8 cellular contexts compared by ENCODE assay signal in the genomic region with DNA sequence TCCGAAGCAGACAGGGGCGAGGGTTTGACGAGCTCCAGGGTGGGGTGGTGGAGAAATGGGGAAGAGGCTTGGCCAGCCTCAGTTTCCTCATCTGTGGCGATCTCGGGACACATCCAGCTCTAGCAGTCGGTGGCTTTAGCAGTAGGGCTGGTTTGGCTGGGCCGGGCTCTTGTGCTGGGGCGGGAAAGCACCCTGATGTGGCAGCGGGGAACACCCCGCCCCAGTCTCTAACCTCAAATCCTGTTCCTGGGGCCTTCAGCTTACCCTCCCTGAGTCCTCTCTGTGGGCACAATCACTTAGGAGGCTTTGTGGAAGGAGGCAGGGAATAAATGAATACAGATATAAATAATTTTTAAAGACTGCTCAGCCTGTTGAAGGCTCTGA. TPM values are rescaled to one million over a fixed set of nuclear protein-coding genes. Genes with fewer than 3 reads are reported as not detected.
DNase-seq lines count a peak whose midpoint lies in the region; ATAC-seq and TF ChIP-seq lines count a peak whose summit lies in the region.

No MANE protein-coding gene starts in this region.

- H3K9me3 ChIP-seq in CD4-positive, alpha-beta memory T cell (ENCODE audit: control insufficient read depth in 1 of 2, low read length in 2 of 2) = no peaks in the 10 kb centered on the region
- H3K9me3 ChIP-seq in neural cell (ENCODE audit: low read length) = no peaks in the 10 kb centered on the region

- TF ChIP-seq EP300 in neural cell (conservative IDR thresholded peaks at IDR 0.05; ENCODE audit: poor library complexity, severe bottlenecking) = no peak

- no peak for TF ChIP-seq RAD21 in neural cell (conservative IDR thresholded peaks at IDR 0.05)

- peak overlapping the region; percentile 95 to 96 for H3K4me3 ChIP-seq in CD4-positive, alpha-beta memory T cell (ENCODE audit: low read length in 2 of 2)
- peak overlapping the region; percentile 84 for H3K4me3 ChIP-seq in epithelial cell of proximal tubule (ENCODE audit: low read depth, low read length)
- H3K4me3 ChIP-seq in neural cell (ENCODE audit: low read length) = peak overlapping the region; percentile 99

- peak; percentile 74 to 89 (median 79) for DNase-seq in CD4-positive, alpha-beta memory T cell
- peak; percentile 32 for DNase-seq in LHCN-M2 (ENCODE audit: low read depth)
- DNase-seq in activated CD8-positive, alpha-beta memory T cell treated with anti-CD3 and anti-CD28 coated beads, Interleukin-2, amount 10 ng/mL, durations not matched to agents 7 days and 5 days = peak; percentile 83
- no peak for DNase-seq in epithelial cell of proximal tubule (ENCODE audit: low read depth)
- DNase-seq in substantia nigra (lab: John Stamatoyannopoulos, UW) = peak in 10 of 49 donors; percentile 13 to 42 (median 22)
- DNase-seq in NCI-H226 = no peak

- peak; percentile 28 for ATAC-seq in GM21515 (IDR thresholded peaks at IDR 0.05; ENCODE audit: unreplicated experiment)
- peak; percentile 54 for ATAC-seq in activated CD8-positive, alpha-beta memory T cell treated with anti-CD3 and anti-CD28 coated beads, Interleukin-2, amount 10 ng/mL, durations not matched to agents 7 days and 5 days

- POLR2A ChIA-PET in CD4-positive, alpha-beta memory T cell (lab: Charles Lee; ENCODE audit: partially characterized antibody) = interaction anchor here (0.9 kb wide), 1 partner anchor 51 kb away, joined by 3 read pairs; no protein-coding TSS in a partner anchor

- peaks cover 55% of the 10 kb centered on the region for H3K4me1 ChIP-seq in CD4-positive, alpha-beta memory T cell (ENCODE audit: insufficient read depth, low read length)

- H3K36me3 ChIP-seq in CD4-positive, alpha-beta memory T cell (ENCODE audit: insufficient read depth, low read length) = no peaks in the 10 kb centered on the region
- H3K36me3 ChIP-seq in neural cell (ENCODE audit: insufficient read depth, low read length) = no peaks in the 10 kb centered on the region

- peak overlapping the region; percentile 100 for H3K27ac ChIP-seq in CD4-positive, alpha-beta memory T cell (ENCODE audit: low read depth, low read length)
- H3K27ac ChIP-seq in neural cell (ENCODE audit: low read length) (peak overlapping the region; percentile 71), substantia nigra (ENCODE audit: low read depth, low read length, poor library complexity, severe bottlenecking) (peak overlapping the region; percentile 82)

- H3K4me3 Mint-ChIP-seq in CD4-positive, alpha-beta memory T cell = peak overlapping the region; percentile 97 to 100 (median 99)
- peak overlapping the region; percentile 92 for H3K4me3 Mint-ChIP-seq in activated CD8-positive, alpha-beta memory T cell treated with anti-CD3 and anti-CD28 coated beads, Interleukin-2, amount 10 ng/mL, durations not matched to agents 7 days and 5 days

- peak overlapping the region; percentile 94 for H3K4me2 ChIP-seq in neural cell (ENCODE audit: low read length)

- CTCF ChIA-PET in CD4-positive, alpha-beta memory T cell (lab: Charles Lee; ENCODE audit: partially characterized antibody) = no interaction called here
- CTCF ChIA-PET in activated CD8-positive, alpha-beta memory T cell treated with anti-CD3 and anti-CD28 coated beads, Interleukin-2, amount 10 ng/mL, durations not matched to agents 7 days and 5 days (lab: Charles Lee) = interaction anchor here (1.2 kb wide), 1 partner anchor 20 kb away, joined by 4 read pairs; no protein-coding TSS in a partner anchor

- peaks cover 0 to 36% of the 10 kb centered on the region in 2 donors for H3K36me3 Mint-ChIP-seq in CD4-positive, alpha-beta memory T cell
- peaks cover 10% of the 10 kb centered on the region for H3K36me3 Mint-ChIP-seq in activated CD8-positive, alpha-beta memory T cell treated with anti-CD3 and anti-CD28 coated beads, Interleukin-2, amount 10 ng/mL, durations not matched to agents 7 days and 5 days

- H3K9me3 Mint-ChIP-seq in CD4-positive, alpha-beta memory T cell = no peaks in the 10 kb centered on the region
- no peaks in the 10 kb centered on the region for H3K9me3 Mint-ChIP-seq in activated CD8-positive, alpha-beta memory T cell treated with anti-CD3 and anti-CD28 coated beads, Interleukin-2, amount 10 ng/mL, durations not matched to agents 7 days and 5 days (ENCODE audit: low read depth)

- H3K9ac ChIP-seq in neural cell (ENCODE audit: low read length) = peak overlapping the region; percentile 79

- H3K27ac Mint-ChIP-seq in CD4-positive, alpha-beta memory T cell = peak overlapping the region; percentile 98 to 100 (median 99)
- H3K27ac Mint-ChIP-seq in activated CD8-positive, alpha-beta memory T cell treated with anti-CD3 and anti-CD28 coated beads, Interleukin-2, amount 10 ng/mL, durations not matched to agents 7 days and 5 days = peak overlapping the region; percentile 98

- intact Hi-C loops in CD4-positive, alpha-beta memory T cell (cut with micrococcal nuclease) = loop anchor here (2.0 kb wide), 1 partner anchor 43 kb away; no protein-coding TSS in a partner anchor

- no peaks in the 10 kb centered on the region for H3F3A ChIP-seq in neural cell (ENCODE audit: insufficient read depth, low read length, poor library complexity, severe bottlenecking)

- peaks cover 29 to 75% (median 47%) of the 10 kb centered on the region in 4 donors for H3K4me1 Mint-ChIP-seq in CD4-positive, alpha-beta memory T cell
- peaks cover 45% of the 10 kb centered on the region for H3K4me1 Mint-ChIP-seq in activated CD8-positive, alpha-beta memory T cell treated with anti-CD3 and anti-CD28 coated beads, Interleukin-2, amount 10 ng/mL, durations not matched to agents 7 days and 5 days

- no peaks in the 10 kb centered on the region for H3K27me3 Mint-ChIP-seq in CD4-positive, alpha-beta memory T cell
- H3K27me3 Mint-ChIP-seq in activated CD8-positive, alpha-beta memory T cell treated with anti-CD3 and anti-CD28 coated beads, Interleukin-2, amount 10 ng/mL, durations not matched to agents 7 days and 5 days = no peaks in the 10 kb centered on the region

- no peaks in the 10 kb centered on the region for H3K27me3 ChIP-seq in CD4-positive, alpha-beta memory T cell (ENCODE audit: insufficient read depth, low read length)
- no peaks in the 10 kb centered on the region for H3K27me3 ChIP-seq in neural cell (ENCODE audit: insufficient read depth, low read depth, low read length)

- no peaks in the 10 kb centered on the region for H4K20me1 ChIP-seq in neural cell (ENCODE audit: insufficient read depth)

- H3K9me2 ChIP-seq in neural cell (ENCODE audit: insufficient read depth, low read length) = no peaks in the 10 kb centered on the region

- TF ChIP-seq CTCF in epithelial cell of proximal tubule (conservative IDR thresholded peaks at IDR 0.05; ENCODE audit: low read depth, low read length) (no peak), neural cell (IDR thresholded peaks at IDR 0.05; ENCODE audit: poor library complexity, severe bottlenecking) (no peak)

- H2AFZ ChIP-seq in neural cell (ENCODE audit: low read depth, low read length) = peak overlapping the region; percentile 60

- no peaks in the 10 kb centered on the region for H3K79me2 ChIP-seq in neural cell (replicated peaks; ENCODE audit: insufficient read depth, low read length)

TF ChIP-seq in neural cell, 6 proteins besides CTCF, POLR2A, EP300 and RAD21:
- TF ChIP-seq POLR2AphosphoS5 (IDR thresholded peaks at IDR 0.05) = no peak
- no peak for TF ChIP-seq TAF1 (IDR thresholded peaks at IDR 0.05; ENCODE audit: low read depth)
- TF ChIP-seq, protein P1, sequence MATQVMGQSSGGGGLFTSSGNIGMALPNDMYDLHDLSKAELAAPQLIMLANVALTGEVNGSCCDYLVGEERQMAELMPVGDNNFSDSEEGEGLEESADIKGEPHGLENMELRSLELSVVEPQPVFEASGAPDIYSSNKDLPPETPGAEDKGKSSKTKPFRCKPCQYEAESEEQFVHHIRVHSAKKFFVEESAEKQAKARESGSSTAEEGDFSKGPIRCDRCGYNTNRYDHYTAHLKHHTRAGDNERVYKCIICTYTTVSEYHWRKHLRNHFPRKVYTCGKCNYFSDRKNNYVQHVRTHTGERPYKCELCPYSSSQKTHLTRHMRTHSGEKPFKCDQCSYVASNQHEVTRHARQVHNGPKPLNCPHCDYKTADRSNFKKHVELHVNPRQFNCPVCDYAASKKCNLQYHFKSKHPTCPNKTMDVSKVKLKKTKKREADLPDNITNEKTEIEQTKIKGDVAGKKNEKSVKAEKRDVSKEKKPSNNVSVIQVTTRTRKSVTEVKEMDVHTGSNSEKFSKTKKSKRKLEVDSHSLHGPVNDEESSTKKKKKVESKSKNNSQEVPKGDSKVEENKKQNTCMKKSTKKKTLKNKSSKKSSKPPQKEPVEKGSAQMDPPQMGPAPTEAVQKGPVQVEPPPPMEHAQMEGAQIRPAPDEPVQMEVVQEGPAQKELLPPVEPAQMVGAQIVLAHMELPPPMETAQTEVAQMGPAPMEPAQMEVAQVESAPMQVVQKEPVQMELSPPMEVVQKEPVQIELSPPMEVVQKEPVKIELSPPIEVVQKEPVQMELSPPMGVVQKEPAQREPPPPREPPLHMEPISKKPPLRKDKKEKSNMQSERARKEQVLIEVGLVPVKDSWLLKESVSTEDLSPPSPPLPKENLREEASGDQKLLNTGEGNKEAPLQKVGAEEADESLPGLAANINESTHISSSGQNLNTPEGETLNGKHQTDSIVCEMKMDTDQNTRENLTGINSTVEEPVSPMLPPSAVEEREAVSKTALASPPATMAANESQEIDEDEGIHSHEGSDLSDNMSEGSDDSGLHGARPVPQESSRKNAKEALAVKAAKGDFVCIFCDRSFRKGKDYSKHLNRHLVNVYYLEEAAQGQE (IDR thresholded peaks at IDR 0.05; ENCODE audit: borderline replicate concordance) = no peak
- TF ChIP-seq SMC3 (conservative IDR thresholded peaks at IDR 0.05; ENCODE audit: poor library complexity) = no peak
- TF ChIP-seq MXI1 (conservative IDR thresholded peaks at IDR 0.05; ENCODE audit: poor library complexity, severe bottlenecking) = no peak
- no peak for TF ChIP-seq EZH2 (IDR thresholded peaks at IDR 0.05; ENCODE audit: borderline replicate concordance, insufficient read depth, low read length, poor library complexity, severe bottlenecking)

RNA-seq across cellular contexts. Expression of a gene that starts 1.1 kb away (rescaled TPM):
- total RNA-seq in CD4-positive, alpha-beta memory T cell = 10 to 100 TPM; 44.5 to 44.8 TPM
- 10 to 100 TPM in 1 of 2 donors, 1 to 10 TPM in 1; 8.6 to 24.9 TPM for polyA plus RNA-seq in CD4-positive, alpha-beta memory T cell
- 12.9 and 15.0 TPM in 2 replicates for total RNA-seq in LHCN-M2 (2014; rRNA removed)
- polyA plus RNA-seq in LHCN-M2 (2012) = 12.6 TPM
- total RNA-seq in activated CD8-positive, alpha-beta memory T cell treated with anti-CD3 and anti-CD28 coated beads, Interleukin-2, amount 10 ng/mL, durations not matched to agents 7 days and 5 days = 10 to 100 TPM; 67.5 to 79.0 TPM
- 15.7 and 24.6 TPM in 2 replicates for total RNA-seq in epithelial cell of proximal tubule
- 12.0 and 17.0 TPM in 2 replicates for polyA plus RNA-seq in neural cell
- polyA minus RNA-seq in neural cell = 12.2 and 16.8 TPM in 2 replicates

RNA-seq across cellular contexts. Expression of a gene that starts 26.5 kb away (rescaled TPM):
- total RNA-seq in CD4-positive, alpha-beta memory T cell = 10 to 100 TPM; 39.1 to 43.8 TPM
- polyA plus RNA-seq in CD4-positive, alpha-beta memory T cell = 10 to 100 TPM; 25.1 to 29.2 TPM
- total RNA-seq in LHCN-M2 (2014; rRNA removed) = 219 and 228 TPM in 2 replicates
- 85.9 TPM for polyA plus RNA-seq in LHCN-M2 (2012)
- total RNA-seq in activated CD8-positive, alpha-beta memory T cell treated with anti-CD3 and anti-CD28 coated beads, Interleukin-2, amount 10 ng/mL, durations not matched to agents 7 days and 5 days = 10 to 100 TPM; 30.5 to 35.8 TPM
- total RNA-seq in epithelial cell of proximal tubule = 36.3 and 72.4 TPM in 2 replicates
- polyA plus RNA-seq in neural cell = 78.8 and 84.0 TPM in 2 replicates
- polyA minus RNA-seq in neural cell = 77.2 and 86.6 TPM in 2 replicates

Comparison
In these comparisons a context has a peak if more than half of its experiments do, and no peak if none do; other contexts are left out.
1. DNase-seq: peak in CD4-positive, alpha-beta memory T cell (5 of 5), LHCN-M2 (single experiment) and activated CD8-positive, alpha-beta memory T cell treated with anti-CD3 and anti-CD28 coated beads, Interleukin-2, amount 10 ng/mL, durations not matched to agents 7 days and 5 days (single experiment); none in epithelial cell of proximal tubule (single experiment) and NCI-H226 (single experiment).
2. Peak in every context shown above with its lines, with median percentiles within 50 percentile points of each other: H3K27ac ChIP-seq and H3K4me3 ChIP-seq.